In the genomic region with DNA sequence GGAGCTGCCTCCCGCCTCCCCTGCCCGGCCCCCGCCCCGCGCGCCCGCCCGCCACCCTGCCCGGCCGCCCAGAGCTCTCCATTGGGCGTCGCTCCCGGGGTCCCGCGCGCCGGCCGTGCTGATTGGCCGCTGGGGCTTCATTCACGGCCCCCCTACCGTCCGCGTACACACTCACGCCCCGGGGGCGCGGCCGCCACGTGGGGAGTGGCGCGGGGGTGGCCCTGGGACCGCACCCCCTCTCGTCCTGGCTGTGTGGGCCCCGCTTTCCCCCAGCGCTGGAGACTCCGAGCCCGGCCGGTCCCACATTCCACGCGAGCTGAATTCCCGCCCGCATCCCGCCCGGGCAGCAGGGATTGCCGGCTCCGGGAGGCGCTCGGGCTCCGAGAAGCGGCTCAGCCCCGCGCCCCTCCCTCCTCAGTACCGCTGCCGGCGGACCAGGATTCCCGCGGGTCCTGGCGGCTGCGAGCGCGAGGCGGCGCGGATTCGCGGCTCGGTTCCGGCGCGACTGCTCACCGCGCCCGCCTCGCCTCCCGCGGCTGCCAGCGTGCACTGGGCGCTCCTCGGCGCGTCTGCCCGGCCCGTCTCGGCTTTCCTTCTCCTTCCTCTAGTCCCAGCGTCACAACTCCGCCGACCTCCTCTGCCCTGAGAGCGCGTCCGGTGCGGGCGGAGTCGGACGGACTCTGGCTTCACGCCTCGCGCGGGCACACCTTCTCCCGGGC, we compare ENCODE assay signal across 1 cellular context.
A peak's percentile ranks its signal among the peaks of the same experiment; 100 is the strongest.
TF ChIP-seq lines count a peak whose summit lies in the region.

No MANE protein-coding gene starts in this region.

TF ChIP-seq in HepG2, 621 proteins besides CTCF, POLR2A, EP300 and RAD21 (continued from another document):
- TF ChIP-seq, protein P1, sequence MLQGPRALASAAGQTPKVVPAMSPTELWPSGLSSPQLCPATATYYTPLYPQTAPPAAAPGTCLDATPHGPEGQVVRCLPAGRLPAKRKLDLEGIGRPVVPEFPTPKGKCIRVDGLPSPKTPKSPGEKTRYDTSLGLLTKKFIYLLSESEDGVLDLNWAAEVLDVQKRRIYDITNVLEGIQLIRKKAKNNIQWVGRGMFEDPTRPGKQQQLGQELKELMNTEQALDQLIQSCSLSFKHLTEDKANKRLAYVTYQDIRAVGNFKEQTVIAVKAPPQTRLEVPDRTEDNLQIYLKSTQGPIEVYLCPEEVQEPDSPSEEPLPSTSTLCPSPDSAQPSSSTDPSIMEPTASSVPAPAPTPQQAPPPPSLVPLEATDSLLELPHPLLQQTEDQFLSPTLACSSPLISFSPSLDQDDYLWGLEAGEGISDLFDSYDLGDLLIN (CRISPR knock-in tag; IDR thresholded peaks at IDR 0.05; ENCODE audit: borderline replicate concordance), result no peak
- no peak for TF ChIP-seq ZNF205 (CRISPR knock-in tag; IDR thresholded peaks at IDR 0.05)
- no peak for TF ChIP-seq AHR (CRISPR knock-in tag; IDR thresholded peaks at IDR 0.05)
- no peak for TF ChIP-seq KAT8 (CRISPR knock-in tag; IDR thresholded peaks at IDR 0.05)
- TF ChIP-seq MTF2 (CRISPR knock-in tag; IDR thresholded peaks at IDR 0.05; ENCODE audit: borderline replicate concordance), result 0 out of 2 replicates have a peak, but pooled peaks have one; percentile 36
- TF ChIP-seq, protein P2, sequence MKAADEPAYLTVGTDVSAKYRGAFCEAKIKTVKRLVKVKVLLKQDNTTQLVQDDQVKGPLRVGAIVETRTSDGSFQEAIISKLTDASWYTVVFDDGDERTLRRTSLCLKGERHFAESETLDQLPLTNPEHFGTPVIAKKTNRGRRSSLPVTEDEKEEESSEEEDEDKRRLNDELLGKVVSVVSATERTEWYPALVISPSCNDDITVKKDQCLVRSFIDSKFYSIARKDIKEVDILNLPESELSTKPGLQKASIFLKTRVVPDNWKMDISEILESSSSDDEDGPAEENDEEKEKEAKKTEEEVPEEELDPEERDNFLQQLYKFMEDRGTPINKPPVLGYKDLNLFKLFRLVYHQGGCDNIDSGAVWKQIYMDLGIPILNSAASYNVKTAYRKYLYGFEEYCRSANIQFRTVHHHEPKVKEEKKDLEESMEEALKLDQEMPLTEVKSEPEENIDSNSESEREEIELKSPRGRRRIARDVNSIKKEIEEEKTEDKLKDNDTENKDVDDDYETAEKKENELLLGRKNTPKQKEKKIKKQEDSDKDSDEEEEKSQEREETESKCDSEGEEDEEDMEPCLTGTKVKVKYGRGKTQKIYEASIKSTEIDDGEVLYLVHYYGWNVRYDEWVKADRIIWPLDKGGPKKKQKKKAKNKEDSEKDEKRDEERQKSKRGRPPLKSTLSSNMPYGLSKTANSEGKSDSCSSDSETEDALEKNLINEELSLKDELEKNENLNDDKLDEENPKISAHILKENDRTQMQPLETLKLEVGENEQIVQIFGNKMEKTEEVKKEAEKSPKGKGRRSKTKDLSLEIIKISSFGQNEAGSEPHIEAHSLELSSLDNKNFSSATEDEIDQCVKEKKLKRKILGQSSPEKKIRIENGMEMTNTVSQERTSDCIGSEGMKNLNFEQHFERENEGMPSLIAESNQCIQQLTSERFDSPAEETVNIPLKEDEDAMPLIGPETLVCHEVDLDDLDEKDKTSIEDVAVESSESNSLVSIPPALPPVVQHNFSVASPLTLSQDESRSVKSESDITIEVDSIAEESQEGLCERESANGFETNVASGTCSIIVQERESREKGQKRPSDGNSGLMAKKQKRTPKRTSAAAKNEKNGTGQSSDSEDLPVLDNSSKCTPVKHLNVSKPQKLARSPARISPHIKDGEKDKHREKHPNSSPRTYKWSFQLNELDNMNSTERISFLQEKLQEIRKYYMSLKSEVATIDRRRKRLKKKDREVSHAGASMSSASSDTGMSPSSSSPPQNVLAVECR (CRISPR knock-in tag; IDR thresholded peaks at IDR 0.05; ENCODE audit: borderline replicate concordance), result peak; percentile 49; the same call in 1 of the 2 replicates
- TF ChIP-seq, protein P3, sequence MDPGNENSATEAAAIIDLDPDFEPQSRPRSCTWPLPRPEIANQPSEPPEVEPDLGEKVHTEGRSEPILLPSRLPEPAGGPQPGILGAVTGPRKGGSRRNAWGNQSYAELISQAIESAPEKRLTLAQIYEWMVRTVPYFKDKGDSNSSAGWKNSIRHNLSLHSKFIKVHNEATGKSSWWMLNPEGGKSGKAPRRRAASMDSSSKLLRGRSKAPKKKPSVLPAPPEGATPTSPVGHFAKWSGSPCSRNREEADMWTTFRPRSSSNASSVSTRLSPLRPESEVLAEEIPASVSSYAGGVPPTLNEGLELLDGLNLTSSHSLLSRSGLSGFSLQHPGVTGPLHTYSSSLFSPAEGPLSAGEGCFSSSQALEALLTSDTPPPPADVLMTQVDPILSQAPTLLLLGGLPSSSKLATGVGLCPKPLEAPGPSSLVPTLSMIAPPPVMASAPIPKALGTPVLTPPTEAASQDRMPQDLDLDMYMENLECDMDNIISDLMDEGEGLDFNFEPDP (CRISPR knock-in tag; conservative IDR thresholded peaks at IDR 0.05), result 0 out of 2 replicates have a peak, but pooled peaks have one; percentile 8
- TF ChIP-seq, protein P4, sequence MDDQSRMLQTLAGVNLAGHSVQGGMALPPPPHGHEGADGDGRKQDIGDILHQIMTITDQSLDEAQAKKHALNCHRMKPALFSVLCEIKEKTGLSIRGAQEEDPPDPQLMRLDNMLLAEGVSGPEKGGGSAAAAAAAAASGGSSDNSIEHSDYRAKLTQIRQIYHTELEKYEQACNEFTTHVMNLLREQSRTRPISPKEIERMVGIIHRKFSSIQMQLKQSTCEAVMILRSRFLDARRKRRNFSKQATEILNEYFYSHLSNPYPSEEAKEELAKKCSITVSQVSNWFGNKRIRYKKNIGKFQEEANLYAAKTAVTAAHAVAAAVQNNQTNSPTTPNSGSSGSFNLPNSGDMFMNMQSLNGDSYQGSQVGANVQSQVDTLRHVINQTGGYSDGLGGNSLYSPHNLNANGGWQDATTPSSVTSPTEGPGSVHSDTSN (CRISPR knock-in tag; IDR thresholded peaks at IDR 0.05; ENCODE audit: borderline replicate concordance), result no peak
- TF ChIP-seq SRY (CRISPR knock-in tag; IDR thresholded peaks at IDR 0.05), result no peak
- no peak for TF ChIP-seq ZKSCAN5 (CRISPR knock-in tag; IDR thresholded peaks at IDR 0.05)
- TF ChIP-seq ZNF329 (CRISPR knock-in tag; IDR thresholded peaks at IDR 0.05; ENCODE audit: low read depth), result peak; percentile 22; the same call in 1 of the 2 replicates
- TF ChIP-seq, protein P5, sequence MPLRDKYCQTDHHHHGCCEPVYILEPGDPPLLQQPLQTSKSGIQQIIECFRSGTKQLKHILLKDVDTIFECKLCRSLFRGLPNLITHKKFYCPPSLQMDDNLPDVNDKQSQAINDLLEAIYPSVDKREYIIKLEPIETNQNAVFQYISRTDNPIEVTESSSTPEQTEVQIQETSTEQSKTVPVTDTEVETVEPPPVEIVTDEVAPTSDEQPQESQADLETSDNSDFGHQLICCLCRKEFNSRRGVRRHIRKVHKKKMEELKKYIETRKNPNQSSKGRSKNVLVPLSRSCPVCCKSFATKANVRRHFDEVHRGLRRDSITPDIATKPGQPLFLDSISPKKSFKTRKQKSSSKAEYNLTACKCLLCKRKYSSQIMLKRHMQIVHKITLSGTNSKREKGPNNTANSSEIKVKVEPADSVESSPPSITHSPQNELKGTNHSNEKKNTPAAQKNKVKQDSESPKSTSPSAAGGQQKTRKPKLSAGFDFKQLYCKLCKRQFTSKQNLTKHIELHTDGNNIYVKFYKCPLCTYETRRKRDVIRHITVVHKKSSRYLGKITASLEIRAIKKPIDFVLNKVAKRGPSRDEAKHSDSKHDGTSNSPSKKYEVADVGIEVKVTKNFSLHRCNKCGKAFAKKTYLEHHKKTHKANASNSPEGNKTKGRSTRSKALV (CRISPR knock-in tag; IDR thresholded peaks at IDR 0.05), result peak; percentile 89; the same call in 1 of the 2 replicates
- TF ChIP-seq, protein P6, sequence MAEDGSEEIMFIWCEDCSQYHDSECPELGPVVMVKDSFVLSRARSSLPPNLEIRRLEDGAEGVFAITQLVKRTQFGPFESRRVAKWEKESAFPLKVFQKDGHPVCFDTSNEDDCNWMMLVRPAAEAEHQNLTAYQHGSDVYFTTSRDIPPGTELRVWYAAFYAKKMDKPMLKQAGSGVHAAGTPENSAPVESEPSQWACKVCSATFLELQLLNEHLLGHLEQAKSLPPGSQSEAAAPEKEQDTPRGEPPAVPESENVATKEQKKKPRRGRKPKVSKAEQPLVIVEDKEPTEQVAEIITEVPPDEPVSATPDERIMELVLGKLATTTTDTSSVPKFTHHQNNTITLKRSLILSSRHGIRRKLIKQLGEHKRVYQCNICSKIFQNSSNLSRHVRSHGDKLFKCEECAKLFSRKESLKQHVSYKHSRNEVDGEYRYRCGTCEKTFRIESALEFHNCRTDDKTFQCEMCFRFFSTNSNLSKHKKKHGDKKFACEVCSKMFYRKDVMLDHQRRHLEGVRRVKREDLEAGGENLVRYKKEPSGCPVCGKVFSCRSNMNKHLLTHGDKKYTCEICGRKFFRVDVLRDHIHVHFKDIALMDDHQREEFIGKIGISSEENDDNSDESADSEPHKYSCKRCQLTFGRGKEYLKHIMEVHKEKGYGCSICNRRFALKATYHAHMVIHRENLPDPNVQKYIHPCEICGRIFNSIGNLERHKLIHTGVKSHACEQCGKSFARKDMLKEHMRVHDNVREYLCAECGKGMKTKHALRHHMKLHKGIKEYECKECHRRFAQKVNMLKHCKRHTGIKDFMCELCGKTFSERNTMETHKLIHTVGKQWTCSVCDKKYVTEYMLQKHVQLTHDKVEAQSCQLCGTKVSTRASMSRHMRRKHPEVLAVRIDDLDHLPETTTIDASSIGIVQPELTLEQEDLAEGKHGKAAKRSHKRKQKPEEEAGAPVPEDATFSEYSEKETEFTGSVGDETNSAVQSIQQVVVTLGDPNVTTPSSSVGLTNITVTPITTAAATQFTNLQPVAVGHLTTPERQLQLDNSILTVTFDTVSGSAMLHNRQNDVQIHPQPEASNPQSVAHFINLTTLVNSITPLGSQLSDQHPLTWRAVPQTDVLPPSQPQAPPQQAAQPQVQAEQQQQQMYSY (CRISPR knock-in tag; IDR thresholded peaks at IDR 0.05), result 0 out of 2 replicates have a peak, but pooled peaks have one; percentile 24
- TF ChIP-seq EZH2 (conservative IDR thresholded peaks at IDR 0.05; ENCODE audit: low read depth, low read length), result no peak
- no peak for TF ChIP-seq ZNF577 (CRISPR knock-in tag; IDR thresholded peaks at IDR 0.05; ENCODE audit: borderline replicate concordance, low read depth)
- TF ChIP-seq, protein P7, sequence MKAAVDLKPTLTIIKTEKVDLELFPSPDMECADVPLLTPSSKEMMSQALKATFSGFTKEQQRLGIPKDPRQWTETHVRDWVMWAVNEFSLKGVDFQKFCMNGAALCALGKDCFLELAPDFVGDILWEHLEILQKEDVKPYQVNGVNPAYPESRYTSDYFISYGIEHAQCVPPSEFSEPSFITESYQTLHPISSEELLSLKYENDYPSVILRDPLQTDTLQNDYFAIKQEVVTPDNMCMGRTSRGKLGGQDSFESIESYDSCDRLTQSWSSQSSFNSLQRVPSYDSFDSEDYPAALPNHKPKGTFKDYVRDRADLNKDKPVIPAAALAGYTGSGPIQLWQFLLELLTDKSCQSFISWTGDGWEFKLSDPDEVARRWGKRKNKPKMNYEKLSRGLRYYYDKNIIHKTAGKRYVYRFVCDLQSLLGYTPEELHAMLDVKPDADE (CRISPR knock-in tag; IDR thresholded peaks at IDR 0.05), result 0 out of 2 replicates have a peak, but pooled peaks have one; percentile 74
- TF ChIP-seq, protein P8, sequence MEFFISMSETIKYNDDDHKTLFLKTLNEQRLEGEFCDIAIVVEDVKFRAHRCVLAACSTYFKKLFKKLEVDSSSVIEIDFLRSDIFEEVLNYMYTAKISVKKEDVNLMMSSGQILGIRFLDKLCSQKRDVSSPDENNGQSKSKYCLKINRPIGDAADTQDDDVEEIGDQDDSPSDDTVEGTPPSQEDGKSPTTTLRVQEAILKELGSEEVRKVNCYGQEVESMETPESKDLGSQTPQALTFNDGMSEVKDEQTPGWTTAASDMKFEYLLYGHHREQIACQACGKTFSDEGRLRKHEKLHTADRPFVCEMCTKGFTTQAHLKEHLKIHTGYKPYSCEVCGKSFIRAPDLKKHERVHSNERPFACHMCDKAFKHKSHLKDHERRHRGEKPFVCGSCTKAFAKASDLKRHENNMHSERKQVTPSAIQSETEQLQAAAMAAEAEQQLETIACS (CRISPR knock-in tag; IDR thresholded peaks at IDR 0.05), result 0 out of 2 replicates have a peak, but pooled peaks have one; percentile 7
- TF ChIP-seq, protein P9, sequence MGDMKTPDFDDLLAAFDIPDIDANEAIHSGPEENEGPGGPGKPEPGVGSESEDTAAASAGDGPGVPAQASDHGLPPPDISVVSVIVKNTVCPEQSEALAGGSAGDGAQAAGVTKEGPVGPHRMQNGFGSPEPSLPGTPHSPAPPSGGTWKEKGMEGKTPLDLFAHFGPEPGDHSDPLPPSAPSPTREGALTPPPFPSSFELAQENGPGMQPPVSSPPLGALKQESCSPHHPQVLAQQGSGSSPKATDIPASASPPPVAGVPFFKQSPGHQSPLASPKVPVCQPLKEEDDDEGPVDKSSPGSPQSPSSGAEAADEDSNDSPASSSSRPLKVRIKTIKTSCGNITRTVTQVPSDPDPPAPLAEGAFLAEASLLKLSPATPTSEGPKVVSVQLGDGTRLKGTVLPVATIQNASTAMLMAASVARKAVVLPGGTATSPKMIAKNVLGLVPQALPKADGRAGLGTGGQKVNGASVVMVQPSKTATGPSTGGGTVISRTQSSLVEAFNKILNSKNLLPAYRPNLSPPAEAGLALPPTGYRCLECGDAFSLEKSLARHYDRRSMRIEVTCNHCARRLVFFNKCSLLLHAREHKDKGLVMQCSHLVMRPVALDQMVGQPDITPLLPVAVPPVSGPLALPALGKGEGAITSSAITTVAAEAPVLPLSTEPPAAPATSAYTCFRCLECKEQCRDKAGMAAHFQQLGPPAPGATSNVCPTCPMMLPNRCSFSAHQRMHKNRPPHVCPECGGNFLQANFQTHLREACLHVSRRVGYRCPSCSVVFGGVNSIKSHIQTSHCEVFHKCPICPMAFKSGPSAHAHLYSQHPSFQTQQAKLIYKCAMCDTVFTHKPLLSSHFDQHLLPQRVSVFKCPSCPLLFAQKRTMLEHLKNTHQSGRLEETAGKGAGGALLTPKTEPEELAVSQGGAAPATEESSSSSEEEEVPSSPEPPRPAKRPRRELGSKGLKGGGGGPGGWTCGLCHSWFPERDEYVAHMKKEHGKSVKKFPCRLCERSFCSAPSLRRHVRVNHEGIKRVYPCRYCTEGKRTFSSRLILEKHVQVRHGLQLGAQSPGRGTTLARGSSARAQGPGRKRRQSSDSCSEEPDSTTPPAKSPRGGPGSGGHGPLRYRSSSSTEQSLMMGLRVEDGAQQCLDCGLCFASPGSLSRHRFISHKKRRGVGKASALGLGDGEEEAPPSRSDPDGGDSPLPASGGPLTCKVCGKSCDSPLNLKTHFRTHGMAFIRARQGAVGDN (CRISPR knock-in tag; IDR thresholded peaks at IDR 0.05), result peak; percentile 63
- TF ChIP-seq MAZ (IDR thresholded peaks at IDR 0.05; ENCODE audit: borderline replicate concordance, low read depth, low read length), result no peak
- TF ChIP-seq MAZ (CRISPR knock-in tag; IDR thresholded peaks at IDR 0.05; ENCODE audit: low read depth), result peak; percentile 40; the same call in 1 of the 2 replicates
- TF ChIP-seq, protein P10, sequence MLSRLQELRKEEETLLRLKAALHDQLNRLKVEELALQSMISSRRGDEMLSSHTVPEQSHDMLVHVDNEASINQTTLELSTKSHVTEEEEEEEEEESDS (CRISPR knock-in tag; IDR thresholded peaks at IDR 0.05; ENCODE audit: borderline replicate concordance), result 0 out of 2 replicates have a peak, but pooled peaks have one; percentile 29
- TF ChIP-seq ATF7-NPFF (CRISPR knock-in tag; IDR thresholded peaks at IDR 0.05; ENCODE audit: low read depth), result peak; percentile 21; the same call in 1 of the 2 replicates
TF ChIP-seq in HepG2: peak in this region for 45.
